Comparison of ENCODE assay signal across 8 cellular contexts in the genomic region with DNA sequence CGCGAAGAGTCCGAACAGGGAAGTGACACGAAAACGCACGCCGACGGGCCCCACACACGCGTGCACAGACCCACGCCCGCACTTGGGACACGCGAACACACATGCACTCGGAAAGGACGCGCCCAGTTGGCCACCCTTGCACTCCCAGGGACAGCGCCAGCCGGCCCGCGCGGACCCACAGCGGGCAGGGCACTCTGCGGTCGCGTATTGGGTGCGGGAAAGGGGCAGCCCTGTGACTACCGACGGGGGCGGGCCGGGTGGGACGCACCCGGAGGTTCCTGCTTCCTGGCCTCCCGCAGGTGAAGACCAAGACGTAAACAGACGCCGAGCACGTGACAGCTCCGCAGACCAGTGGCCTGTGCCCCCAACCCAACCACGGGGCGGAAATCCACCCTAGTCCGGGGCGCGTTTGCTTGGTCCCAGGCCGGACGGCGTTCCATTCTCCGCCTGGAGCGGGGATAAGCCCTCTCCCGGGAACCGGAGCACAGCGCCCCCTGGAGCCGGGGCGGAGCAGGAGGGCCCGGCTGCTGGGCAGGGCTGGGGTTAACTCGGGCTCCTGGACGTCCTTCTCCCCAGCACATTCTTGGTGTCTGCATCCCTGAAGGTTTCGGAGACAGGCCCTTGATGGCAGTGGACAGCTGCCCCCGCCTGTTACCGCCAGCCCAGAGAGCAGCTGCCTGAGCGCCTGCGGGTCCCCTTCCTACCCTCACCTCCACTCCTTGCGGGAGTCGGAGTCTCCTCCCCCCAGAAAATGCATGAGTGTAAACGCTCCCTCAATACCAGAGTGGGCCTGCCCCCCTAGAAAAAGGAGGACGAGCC. TPM values are rescaled to one million over a fixed set of nuclear protein-coding genes. Genes with fewer than 3 reads are reported as not detected.
A peak's percentile ranks its signal among the peaks of the same experiment; 100 is the strongest.
DNase-seq lines count a peak whose midpoint lies in the region; ATAC-seq and TF ChIP-seq lines count a peak whose summit lies in the region.

No MANE protein-coding gene starts in this region.

- H4K20me1 ChIP-seq in OCI-LY1 (ENCODE audit: insufficient read depth, low read length) = no peaks in the 10 kb centered on the region

- ATAC-seq in HG03354 (IDR thresholded peaks at IDR 0.05; ENCODE audit: poor library complexity, severe bottlenecking, unreplicated experiment) (peak; percentile 41), esophagus mucosa (peak; percentile 60)
- ATAC-seq in activated T-cell treated with anti-CD3 and anti-CD28 coated beads, Interleukin-2, amount 50 U/mL, for 4 hours = peak; percentile 49 to 52
- ATAC-seq in stimulated activated memory B cell treated with anti-CD40 and anti-IgM and Interleukin-4, amounts not matched to agents 10 μg/mL and 1 μg/mL and 100 μg/mL, for 72 hours = peak; percentile 63

- H3K79me2 ChIP-seq in OCI-LY1 (ENCODE audit: insufficient read depth, low read length) = no peaks in the 10 kb centered on the region

- peaks cover 18% of the 10 kb centered on the region for H3K4me1 ChIP-seq in OCI-LY1 (ENCODE audit: insufficient read depth, low read length, severe bottlenecking)

- peaks cover 18% of the 10 kb centered on the region for H3K36me3 Mint-ChIP-seq in activated T-cell treated with anti-CD3 and anti-CD28 coated beads, Interleukin-2, amount 50 U/mL, for 4 hours (ENCODE audit: insufficient read depth)
- peaks cover 19% of the 10 kb centered on the region for H3K36me3 Mint-ChIP-seq in stimulated activated memory B cell treated with anti-CD40 and anti-IgM and Interleukin-4, amounts not matched to agents 10 μg/mL and 1 μg/mL and 100 μg/mL, for 72 hours

- peaks cover 17% of the 10 kb centered on the region; the same call in 1 of the 2 replicates for H3K36me3 ChIP-seq in OCI-LY1 (ENCODE audit: insufficient read depth, low read length)

- no peaks in the 10 kb centered on the region for H3K27me3 ChIP-seq in OCI-LY1 (ENCODE audit: insufficient read depth, low read length)

- peak overlapping the region; percentile 88 for H3K9ac ChIP-seq in OCI-LY1 (ENCODE audit: low read length)

- H3K27ac ChIP-seq in OCI-LY1 (ENCODE audit: low read depth, low read length, poor library complexity, severe bottlenecking) = peak overlapping the region; percentile 97

- H3K9me2 ChIP-seq in OCI-LY1 (ENCODE audit: low read depth, low read length) = no peaks in the 10 kb centered on the region

- peak overlapping the region; percentile 76 for H3K27ac Mint-ChIP-seq in stimulated activated memory B cell treated with anti-CD40 and anti-IgM and Interleukin-4, amounts not matched to agents 10 μg/mL and 1 μg/mL and 100 μg/mL, for 72 hours

- H3K9me3 Mint-ChIP-seq in activated T-cell treated with anti-CD3 and anti-CD28 coated beads, Interleukin-2, amount 50 U/mL, for 4 hours = no peaks in the 10 kb centered on the region
- H3K9me3 Mint-ChIP-seq in stimulated activated memory B cell treated with anti-CD40 and anti-IgM and Interleukin-4, amounts not matched to agents 10 μg/mL and 1 μg/mL and 100 μg/mL, for 72 hours = no peaks in the 10 kb centered on the region

- peaks cover 32% of the 10 kb centered on the region for H3K4me1 Mint-ChIP-seq in activated T-cell treated with anti-CD3 and anti-CD28 coated beads, Interleukin-2, amount 50 U/mL, for 4 hours (ENCODE audit: low read depth)
- H3K4me1 Mint-ChIP-seq in stimulated activated memory B cell treated with anti-CD40 and anti-IgM and Interleukin-4, amounts not matched to agents 10 μg/mL and 1 μg/mL and 100 μg/mL, for 72 hours = peaks cover 29% of the 10 kb centered on the region

- peak; percentile 62 for TF ChIP-seq CTCF in OCI-LY1 (IDR thresholded peaks at IDR 0.05; ENCODE audit: low read length)

- no peaks in the 10 kb centered on the region for H3K27me3 Mint-ChIP-seq in activated T-cell treated with anti-CD3 and anti-CD28 coated beads, Interleukin-2, amount 50 U/mL, for 4 hours (ENCODE audit: low read depth)
- no peaks in the 10 kb centered on the region for H3K27me3 Mint-ChIP-seq in stimulated activated memory B cell treated with anti-CD40 and anti-IgM and Interleukin-4, amounts not matched to agents 10 μg/mL and 1 μg/mL and 100 μg/mL, for 72 hours

- peak overlapping the region; percentile 87 for H3K4me3 Mint-ChIP-seq in activated T-cell treated with anti-CD3 and anti-CD28 coated beads, Interleukin-2, amount 50 U/mL, for 4 hours
- peak overlapping the region; percentile 80 for H3K4me3 Mint-ChIP-seq in stimulated activated memory B cell treated with anti-CD40 and anti-IgM and Interleukin-4, amounts not matched to agents 10 μg/mL and 1 μg/mL and 100 μg/mL, for 72 hours

- no peaks in the 10 kb centered on the region; the same call in 1 of the 2 replicates for H3F3A ChIP-seq in OCI-LY1 (ENCODE audit: insufficient read depth, low read length)

- no peak overlapping the region for H2AFZ ChIP-seq in OCI-LY1 (ENCODE audit: low read length)

- peak overlapping the region; percentile 92 for H3K4me3 ChIP-seq in OCI-LY1 (ENCODE audit: low read depth, low read length, poor library complexity, severe bottlenecking)

- no peaks in the 10 kb centered on the region for H3K9me3 ChIP-seq in OCI-LY1 (ENCODE audit: low read length)

- peak overlapping the region; percentile 89 for H3K4me2 ChIP-seq in OCI-LY1 (ENCODE audit: low read length)

- DNase-seq in SIG-M5 treated with dmso at 0.1 percent for 504 hours (lab: John Stamatoyannopoulos, UW; ENCODE audit: unreplicated experiment) (peak; percentile 52), SIG-M5 (lab: John Stamatoyannopoulos, UW) (no peak), myocyte (ENCODE audit: low read depth) (peak; percentile 100)
- DNase-seq in activated T-cell treated with anti-CD3 and anti-CD28 coated beads, Interleukin-2, amount 50 U/mL, for 4 hours = peak; percentile 63

RNA-seq across cellular contexts. Expression of a gene that starts 2.0 kb away (rescaled TPM):
- total RNA-seq in activated T-cell treated with anti-CD3 and anti-CD28 coated beads, Interleukin-2, amount 50 U/mL, for 4 hours = 10 to 100 TPM in 1 of 3 donors, 1 to 10 TPM in 2; 9.3 to 10.2 (median 9.8) TPM
- total RNA-seq in esophagus mucosa (23.0 TPM), myocyte (134 and 204 TPM in 2 replicates)
- polyA plus RNA-seq in myocyte (2012) = 85.7 TPM

RNA-seq across cellular contexts. Expression of a gene that starts 10.2 kb away (rescaled TPM):
- total RNA-seq in activated T-cell treated with anti-CD3 and anti-CD28 coated beads, Interleukin-2, amount 50 U/mL, for 4 hours = 10 to 100 TPM; 49.8 to 55.5 (median 55.5) TPM
- 5.7 TPM for total RNA-seq in esophagus mucosa
- total RNA-seq in myocyte = 5.1 and 5.8 TPM in 2 replicates
- 8.4 TPM for polyA plus RNA-seq in myocyte (2012)

RNA-seq across cellular contexts. Expression of a gene that starts 10.3 kb away (rescaled TPM):
- total RNA-seq in activated T-cell treated with anti-CD3 and anti-CD28 coated beads, Interleukin-2, amount 50 U/mL, for 4 hours = 10 to 100 TPM; 68.8 to 76.3 (median 69.3) TPM
- 72.7 TPM for total RNA-seq in esophagus mucosa
- total RNA-seq in myocyte = 65.6 and 70.2 TPM in 2 replicates
- polyA plus RNA-seq in myocyte (2012) = 112 TPM

RNA-seq across cellular contexts. Expression of a gene that starts 28.3 kb away (rescaled TPM):
- under 1 TPM; 0.35 to 0.69 (median 0.48) TPM for total RNA-seq in activated T-cell treated with anti-CD3 and anti-CD28 coated beads, Interleukin-2, amount 50 U/mL, for 4 hours
- total RNA-seq in esophagus mucosa (0.96 TPM), myocyte (0.72 and 2.5 TPM in 2 replicates)
- polyA plus RNA-seq in myocyte (2012) = 4.0 TPM

RNA-seq across cellular contexts. Expression of a gene that starts 33.4 kb away (rescaled TPM):
- total RNA-seq in activated T-cell treated with anti-CD3 and anti-CD28 coated beads, Interleukin-2, amount 50 U/mL, for 4 hours = under 1 TPM in 2 of 3 donors, not detected in 1; 0.05 to 0.26 TPM
- 0.04 TPM for total RNA-seq in esophagus mucosa
- 0.16 and 1.9 TPM in 2 replicates for total RNA-seq in myocyte
- 4.0 TPM for polyA plus RNA-seq in myocyte (2012)
